Comparison of ENCODE assay signal across 1 cellular context in genomic region chr3:183044547-183045229, GRCh38.
TF ChIP-seq lines count a peak whose summit lies in the region.

No MANE protein-coding gene starts in this region.

TF ChIP-seq in GM12878, 131 proteins besides CTCF, POLR2A, EP300 and RAD21 (continued from another document):
- no peak for TF ChIP-seq RELB (IDR thresholded peaks at IDR 0.05; ENCODE audit: low read depth)
- no peak for TF ChIP-seq EZH2 (IDR thresholded peaks at IDR 0.05; ENCODE audit: borderline replicate concordance, control insufficient read depth, low read depth, low read length)
- TF ChIP-seq IKZF2 (IDR thresholded peaks at IDR 0.05), result peak; percentile 59 to 63; a peak in 2 of 4 replicates
